Comparison of ENCODE assay signal across 22 cellular contexts in the genomic region with DNA sequence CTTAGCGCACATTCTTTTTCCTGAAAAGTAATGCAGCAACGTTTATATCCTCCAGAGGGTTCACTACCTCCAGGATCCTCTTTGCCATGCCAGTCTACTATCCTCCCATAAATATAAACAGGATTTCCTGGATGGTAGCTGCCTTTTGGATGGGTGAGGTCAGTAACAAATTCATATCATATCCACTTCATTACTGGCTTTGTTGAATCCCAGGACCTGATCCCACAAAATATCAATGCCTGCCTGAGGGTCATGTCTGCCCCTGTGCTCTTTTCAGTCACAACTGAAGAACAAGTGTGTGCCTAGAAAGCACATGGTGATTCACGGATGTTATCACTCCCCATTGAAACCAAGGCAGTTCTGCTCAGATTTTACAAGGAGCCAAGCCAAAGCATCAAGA. TPM values are rescaled to one million over a fixed set of nuclear protein-coding genes. Genes with fewer than 3 reads are reported as not detected.
"Had no signal": no experiment of that assay in that cellular context is flagged by ENCODE, and none has a peak within 500 bp of the region (broad histone marks: within the 10 kb centered on the region; RNA-seq: fewer than 3 reads in every experiment).

No MANE protein-coding gene starts in this region.

- H3K9me3 Mint-ChIP-seq: activated naive CD4-positive, alpha-beta T cell treated with anti-CD3 and anti-CD28 coated beads for 36 hours; activated T-cell treated with anti-CD3 and anti-CD28 coated beads, Interleukin-2, amount 50 U/mL, for 4 hours; nephron; stimulated activated naive CD8-positive, alpha-beta T cell treated with anti-CD3 and anti-CD28 coated beads, Interleukin-15, amount 100 ng/mL, for 72 hours; T-helper 2 cell treated with Interferon-gamma antibody and Interleukin-4, amounts not matched to agents 5 μg/mL and 100 μg/mL, for 36 hours had no signal

- H3K27me3 ChIP-seq: body of pancreas, foreskin keratinocyte had no signal

- ATAC-seq: activated CD8-positive, alpha-beta T cell treated with anti-CD3 and anti-CD28 coated beads, Interleukin-2, amount 10 ng/mL, durations not matched to agents 7 days and 5 days; activated T-cell treated with anti-CD3 and anti-CD28 coated beads, Interleukin-2, amount 50 U/mL, for 4 hours; body of pancreas; foreskin keratinocyte; left cardiac atrium; stimulated activated naive CD8-positive, alpha-beta T cell treated with anti-CD3 and anti-CD28 coated beads, Interleukin-15, amount 100 ng/mL, for 72 hours had no signal

- H3K4me1 ChIP-seq: foreskin keratinocyte, prostate gland had no signal

- H3K4me3 Mint-ChIP-seq: activated CD8-positive, alpha-beta T cell treated with anti-CD3 and anti-CD28 coated beads, Interleukin-2, amount 10 ng/mL, durations not matched to agents 7 days and 5 days; activated naive CD4-positive, alpha-beta T cell treated with anti-CD3 and anti-CD28 coated beads for 36 hours; activated T-cell treated with anti-CD3 and anti-CD28 coated beads, Interleukin-2, amount 50 U/mL, for 4 hours; nephron; stimulated activated naive CD8-positive, alpha-beta T cell treated with anti-CD3 and anti-CD28 coated beads, Interleukin-15, amount 100 ng/mL, for 72 hours; T-helper 2 cell treated with Interferon-gamma antibody and Interleukin-4, amounts not matched to agents 5 μg/mL and 100 μg/mL, for 36 hours had no signal

- DNase-seq: activated CD4-positive, alpha-beta T cell treated with anti-CD3 and anti-CD28 coated beads for 48 hours; activated CD4-positive, CD25-positive, alpha-beta regulatory T cell; activated CD8-positive, alpha-beta memory T cell treated with anti-CD3 and anti-CD28 coated beads, Interleukin-2, amount 50 U/mL, for 4 hours; activated CD8-positive, alpha-beta T cell treated with anti-CD3 and anti-CD28 coated beads, Interleukin-2, amount 10 ng/mL, durations not matched to agents 7 days and 5 days; activated naive CD4-positive, alpha-beta T cell treated with anti-CD3 and anti-CD28 coated beads for 36 hours; activated T-cell treated with anti-CD3 and anti-CD28 coated beads, Interleukin-2, amount 50 U/mL, for 4 hours; body of pancreas; dorsolateral prefrontal cortex; foreskin keratinocyte; glutamatergic neuron; hippocampal formation; left cardiac atrium; occipital lobe; right cardiac atrium; small intestine; stimulated activated CD4-positive, alpha-beta T cell treated with anti-CD3 and anti-CD28 coated beads, Interleukin-15, amount 100 ng/mL, for 24 hours; stimulated activated CD4-positive, alpha-beta T cell treated with anti-CD3 and anti-CD28 coated beads, Interleukin-2, amount 100 ng/mL, for 48 hours; stimulated activated naive CD8-positive, alpha-beta T cell treated with anti-CD3 and anti-CD28 coated beads, Interleukin-15, amount 100 ng/mL, for 72 hours; trophoblast cell had no signal

- H3K9me3 ChIP-seq: body of pancreas, prostate gland had no signal

- H3K27ac Mint-ChIP-seq: activated CD8-positive, alpha-beta T cell treated with anti-CD3 and anti-CD28 coated beads, Interleukin-2, amount 10 ng/mL, durations not matched to agents 7 days and 5 days; activated naive CD4-positive, alpha-beta T cell treated with anti-CD3 and anti-CD28 coated beads for 36 hours; nephron; stimulated activated naive CD8-positive, alpha-beta T cell treated with anti-CD3 and anti-CD28 coated beads, Interleukin-15, amount 100 ng/mL, for 72 hours; T-helper 2 cell treated with Interferon-gamma antibody and Interleukin-4, amounts not matched to agents 5 μg/mL and 100 μg/mL, for 36 hours had no signal

- H3K36me3 ChIP-seq: prostate gland had no signal

- H3K27ac ChIP-seq: body of pancreas, dorsolateral prefrontal cortex, foreskin keratinocyte, prostate gland had no signal

- H3K4me1 Mint-ChIP-seq: stimulated activated naive CD8-positive, alpha-beta T cell treated with anti-CD3 and anti-CD28 coated beads, Interleukin-15, amount 100 ng/mL, for 72 hours had no signal

- H3K4me3 ChIP-seq: body of pancreas, dorsolateral prefrontal cortex, prostate gland had no signal

RNA-seq across cellular contexts. Expression of gene ADGRF5, which starts 30.3 kb away (rescaled TPM):
- total RNA-seq: activated CD8-positive, alpha-beta T cell treated with anti-CD3 and anti-CD28 coated beads, Interleukin-2, amount 10 ng/mL, durations not matched to agents 7 days and 5 days; activated naive CD4-positive, alpha-beta T cell treated with anti-CD3 and anti-CD28 coated beads for 36 hours; foreskin keratinocyte had no signal
- polyA plus RNA-seq: foreskin keratinocyte had no signal
